ENCODE assay signal across 10 cellular contexts in the genomic region with DNA sequence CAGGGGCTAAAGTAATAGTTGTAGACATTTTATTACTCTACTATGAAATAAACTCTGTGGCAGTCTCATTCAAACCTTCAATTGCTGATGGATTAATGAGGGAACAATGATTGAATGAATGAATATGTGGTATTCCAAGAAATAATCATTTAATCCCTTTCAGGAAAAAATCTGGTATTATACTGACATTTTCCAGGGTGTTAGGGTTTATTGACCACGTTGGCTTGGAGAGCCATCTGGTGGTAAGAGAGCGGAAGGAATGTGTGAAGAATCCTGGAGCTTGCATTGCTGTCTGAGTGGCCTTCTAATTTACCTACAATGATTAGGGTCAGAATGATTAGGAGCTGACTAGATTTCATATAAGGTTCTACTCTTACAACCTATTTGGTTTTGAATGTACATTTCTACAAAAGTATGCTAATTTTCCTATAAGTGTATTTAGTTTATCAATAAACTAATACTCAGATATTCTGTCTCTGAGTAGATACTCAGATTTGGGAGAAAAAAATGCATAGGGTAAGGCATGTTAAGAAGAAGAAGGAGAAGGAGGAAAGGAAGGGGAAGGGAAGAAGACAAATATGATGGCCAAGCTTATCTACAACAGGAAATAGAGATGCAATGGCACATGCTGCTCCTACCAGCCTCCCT.
A peak's percentile ranks its signal among the peaks of the same experiment; 100 is the strongest.
DNase-seq lines count a peak whose midpoint lies in the region; ATAC-seq and TF ChIP-seq lines count a peak whose summit lies in the region.
"Had no signal": no experiment of that assay in that cellular context is flagged by ENCODE, and none has a peak within 500 bp of the region (broad histone marks: within the 10 kb centered on the region; RNA-seq: fewer than 3 reads in every experiment).

No MANE protein-coding gene starts in this region.

- H3K79me2 ChIP-seq in OCI-LY1 (ENCODE audit: insufficient read depth, low read length), result no peaks in the 10 kb centered on the region

- H4K20me1 ChIP-seq in OCI-LY1 (ENCODE audit: insufficient read depth, low read length), result no peaks in the 10 kb centered on the region

- 35 to 51% methylated on average over 2 of the region's 2 CpGs for WGBS in testis, 2 donors

- H3K27ac ChIP-seq in OCI-LY1 (ENCODE audit: low read depth, low read length, poor library complexity, severe bottlenecking) (no peak overlapping the region), testis (no peak overlapping the region)

- no peak overlapping the region for H2AFZ ChIP-seq in OCI-LY1 (ENCODE audit: low read length)

- no peak overlapping the region for H3K4me2 ChIP-seq in OCI-LY1 (ENCODE audit: low read length)

- TF ChIP-seq POLR2A in testis (IDR thresholded peaks at IDR 0.05), result no peak

- H3K9me2 ChIP-seq in OCI-LY1 (ENCODE audit: low read depth, low read length), result no peaks in the 10 kb centered on the region

- no peaks in the 10 kb centered on the region for H3K4me1 ChIP-seq in OCI-LY1 (ENCODE audit: insufficient read depth, low read length, severe bottlenecking)
- H3K4me1 ChIP-seq in testis, result no peaks in the 10 kb centered on the region

- ATAC-seq in left colon, result no peak
- no peak for ATAC-seq in GM21390 (IDR thresholded peaks at IDR 0.05; ENCODE audit: unreplicated experiment)

- H3K4me3 ChIP-seq in OCI-LY1 (ENCODE audit: low read depth, low read length, poor library complexity, severe bottlenecking) (no peak overlapping the region), testis (no peak overlapping the region)

- H3K36me3 ChIP-seq in OCI-LY1 (ENCODE audit: insufficient read depth, low read length), result no peaks in the 10 kb centered on the region
- H3K36me3 ChIP-seq in testis (ENCODE audit: low read depth, missing control alignments), result no peaks in the 10 kb centered on the region

- DNase-seq in SKM-1 treated with dmso at 0.1 percent for 144 hours (lab: John Stamatoyannopoulos, UW; ENCODE audit: unreplicated experiment) (peak; percentile 33), SKM-1 (lab: John Stamatoyannopoulos, UW; ENCODE audit: unreplicated experiment) (no peak), fibroblast of peridontal ligament (ENCODE audit: extremely low read depth) (peak; percentile 51), testis (peak; percentile 36), left colon (no peak)
- no peak for DNase-seq in activated CD8-positive, alpha-beta memory T cell treated with anti-CD3 and anti-CD28 coated beads, Interleukin-2, amount 50 U/mL, for 48 hours
- DNase-seq: immature natural killer cell, T1000 had no signal

- H3K9me3 ChIP-seq in OCI-LY1 (ENCODE audit: low read length) (no peaks in the 10 kb centered on the region), testis (no peaks in the 10 kb centered on the region)

- no peaks in the 10 kb centered on the region for H3K27me3 ChIP-seq in OCI-LY1 (ENCODE audit: insufficient read depth, low read length)
- no peaks in the 10 kb centered on the region for H3K27me3 ChIP-seq in testis

- no peak overlapping the region for H3K9ac ChIP-seq in OCI-LY1 (ENCODE audit: low read length)

- H3F3A ChIP-seq in OCI-LY1 (ENCODE audit: insufficient read depth, low read length), result no peaks in the 10 kb centered on the region

- intact Hi-C loops in testis (cut with DNase I; ENCODE audit: low total_unique reads), result no loop called here
- intact Hi-C loops in left colon (cut with DNase I, micrococcal nuclease), result no loop called here

- TF ChIP-seq CTCF in OCI-LY1 (IDR thresholded peaks at IDR 0.05; ENCODE audit: low read length) (peak; percentile 46), testis (IDR thresholded peaks at IDR 0.05) (peak in 2 of 3 experiments; percentile 17 to 28)

Comparison
In these comparisons a context has a peak if more than half of its experiments do, and no peak if none do; other contexts are left out.
1. DNase-seq: peak in SKM-1 treated with dmso at 0.1 percent for 144 hours (single experiment), fibroblast of peridontal ligament (single experiment) and testis (single experiment); none in SKM-1 (single experiment), activated CD8-positive, alpha-beta memory T cell treated with anti-CD3 and anti-CD28 coated beads, Interleukin-2, amount 50 U/mL, for 48 hours (single experiment) and left colon (0 of 2).